In genomic region chr4:140260227-140260626, GRCh38 we compare ENCODE assay signal across 1 cellular context.
TF ChIP-seq lines count a peak whose summit lies in the region.

No MANE protein-coding gene starts in this region.

TF ChIP-seq in HEK293, 187 proteins besides CTCF, POLR2A, EP300 and RAD21 (continued from another document):
- TF ChIP-seq ZNF292 (tag by site-specific recombination; IDR thresholded peaks at IDR 0.05; ENCODE audit: borderline replicate concordance, low read depth) = no peak
- TF ChIP-seq ZNF747 (tag by site-specific recombination; IDR thresholded peaks at IDR 0.05) = no peak
- no peak for TF ChIP-seq FEZF1 (tag by site-specific recombination; IDR thresholded peaks at IDR 0.05)
- no peak for TF ChIP-seq ZNF514 (tag by site-specific recombination; IDR thresholded peaks at IDR 0.05)
- TF ChIP-seq ZNF157 (tag by site-specific recombination; IDR thresholded peaks at IDR 0.05) = no peak
- TF ChIP-seq, protein P1, sequence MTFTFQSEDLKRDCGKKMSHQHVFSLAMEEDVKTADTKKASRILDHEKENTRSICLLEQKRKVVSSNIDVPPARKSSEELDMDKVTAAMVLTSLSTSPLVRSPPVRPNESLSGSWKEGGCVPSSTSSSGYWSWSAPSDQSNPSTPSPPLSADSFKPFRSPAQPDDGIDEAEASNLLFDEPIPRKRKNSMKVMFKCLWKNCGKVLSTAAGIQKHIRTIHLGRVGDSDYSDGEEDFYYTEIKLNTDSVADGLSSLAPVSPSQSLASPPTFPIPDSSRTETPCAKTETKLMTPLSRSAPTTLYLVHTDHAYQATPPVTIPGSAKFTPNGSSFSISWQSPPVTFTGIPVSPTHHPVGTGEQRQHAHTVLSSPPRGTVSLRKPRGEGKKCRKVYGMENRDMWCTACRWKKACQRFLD (tag by site-specific recombination; IDR thresholded peaks at IDR 0.05) = no peak
- no peak for TF ChIP-seq ZNF132 (tag by site-specific recombination; IDR thresholded peaks at IDR 0.05; ENCODE audit: borderline replicate concordance)
- TF ChIP-seq ZNF707 (tag by site-specific recombination; IDR thresholded peaks at IDR 0.05) = no peak
